Comparison of ENCODE assay signal across 10 cellular contexts in the genomic region with DNA sequence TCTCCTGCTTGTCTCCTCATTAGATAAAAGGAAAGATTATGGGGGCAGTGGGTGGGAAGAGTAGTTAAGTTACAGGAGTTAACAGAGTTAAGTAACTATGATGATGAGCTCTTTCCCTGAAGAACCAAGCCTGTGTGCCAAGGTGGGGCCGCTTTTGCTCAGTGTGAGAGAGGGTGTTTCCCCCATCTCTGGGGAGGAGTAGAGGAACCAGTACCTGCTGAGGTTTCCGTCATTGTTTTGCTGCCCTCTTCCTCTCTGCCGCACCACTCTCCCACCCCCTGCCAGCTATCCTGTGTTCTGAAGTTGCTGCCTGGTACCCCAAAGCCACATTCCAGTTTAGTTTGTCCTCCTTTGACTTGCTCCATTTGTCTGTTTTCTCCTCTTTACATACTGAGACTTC. TPM values are rescaled to one million over a fixed set of nuclear protein-coding genes. Genes with fewer than 3 reads are reported as not detected.
"Had no signal": no experiment of that assay in that cellular context is flagged by ENCODE, and none has a peak within 500 bp of the region (broad histone marks: within the 10 kb centered on the region; RNA-seq: fewer than 3 reads in every experiment).

No MANE protein-coding gene starts in this region.

- H3K4me3 ChIP-seq: GM23248, HAP-1 had no signal

- DNase-seq: GM23248, GOT3, H7, IMR-90, KBM-7 had no signal

- H3K27ac ChIP-seq: GM23248 had no signal

- ATAC-seq: HCT116 had no signal

- H3K4me1 ChIP-seq: HAP-1 had no signal

- H3K9ac ChIP-seq: GM23248 had no signal

- H3K36me3 ChIP-seq: HAP-1 had no signal

- FAIRE-seq: HTR-8/SVneo had no signal

- H2AFZ ChIP-seq: GM23248 had no signal

- H3K9me3 ChIP-seq: HAP-1 had no signal

RNA-seq across cellular contexts. Expression of a gene that starts 23.8 kb away (rescaled TPM):
- total RNA-seq: GM23248, H4, H7, IMR-90 had no signal
- polyA plus RNA-seq: GM23248, IMR-90 had no signal

RNA-seq across cellular contexts. Expression of a gene that starts 41.8 kb away (rescaled TPM):
- total RNA-seq: GM23248, H4, H7, IMR-90 had no signal
- polyA plus RNA-seq: GM23248, IMR-90 had no signal

RNA-seq across cellular contexts. Expression of a gene that starts 43.5 kb away (rescaled TPM):
- total RNA-seq: GM23248, H4, H7, HT-29, IMR-90 had no signal
- polyA plus RNA-seq: GM23248, IMR-90 had no signal
